16 cellular contexts compared by ENCODE assay signal in genomic region chr12:59634254-59634653, GRCh38. TPM values are rescaled to one million over a fixed set of nuclear protein-coding genes. Genes with fewer than 3 reads are reported as not detected.
DNase-seq lines count a peak whose midpoint lies in the region; ATAC-seq and TF ChIP-seq lines count a peak whose summit lies in the region.
"Had no signal": no experiment of that assay in that cellular context is flagged by ENCODE, and none has a peak within 500 bp of the region (broad histone marks: within the 10 kb centered on the region; RNA-seq: fewer than 3 reads in every experiment).

No MANE protein-coding gene starts in this region.

- no peak overlapping the region for H3K27ac Mint-ChIP-seq in stimulated activated naive CD8-positive, alpha-beta T cell treated with anti-CD3 and anti-CD28 coated beads, Interleukin-15, amount 100 ng/mL, for 72 hours
- H3K27ac Mint-ChIP-seq in activated T-helper 17 cell treated with anti-CD3 and anti-CD28 coated beads, Interleukin-2, amount 50 U/mL, for 72 hours: no peak overlapping the region
- H3K27ac Mint-ChIP-seq in stimulated activated naive B cell treated with anti-CD40 and anti-IgM and Interleukin-4, amounts not matched to agents 10 μg/mL and 1 μg/mL and 100 μg/mL, for 72 hours: peak overlapping the region; percentile 15
- H3K27ac Mint-ChIP-seq: CD4-positive, CD25-positive, alpha-beta regulatory T cell; HFFc6 had no signal

- ATAC-seq in stimulated activated naive CD8-positive, alpha-beta T cell treated with anti-CD3 and anti-CD28 coated beads, Interleukin-15, Interleukin-2, amounts not matched to agents 100 U/mL and 50 U/mL, for 24 hours: peak; percentile 61
- ATAC-seq in stimulated activated naive CD8-positive, alpha-beta T cell treated with anti-CD3 and anti-CD28 coated beads, Interleukin-15, amount 100 ng/mL, for 72 hours: no peak
- peak; percentile 14 for ATAC-seq in activated T-helper 17 cell treated with anti-CD3 and anti-CD28 coated beads, Interleukin-2, amount 50 U/mL, for 72 hours (replicated peaks)
- peak in 1 of 2 donors; percentile 43 for ATAC-seq in stimulated activated naive B cell treated with anti-CD40 and anti-IgM and Interleukin-4, amounts not matched to agents 10 μg/mL and 1 μg/mL and 100 μg/mL, for 72 hours (replicated peaks)
- ATAC-seq in HG02870 (IDR thresholded peaks at IDR 0.05; ENCODE audit: unreplicated experiment): no peak
- ATAC-seq: HCT116, HepG2 had no signal

- DNase-seq in stimulated activated naive CD8-positive, alpha-beta T cell treated with anti-CD3 and anti-CD28 coated beads, Interleukin-15, Interleukin-2, amounts not matched to agents 100 U/mL and 50 U/mL, for 24 hours: no peak
- no peak for DNase-seq in stimulated activated naive CD8-positive, alpha-beta T cell treated with anti-CD3 and anti-CD28 coated beads, Interleukin-15, amount 100 ng/mL, for 72 hours
- no peak for DNase-seq in stimulated activated naive B cell treated with anti-CD40 and anti-IgM and Interleukin-4, amounts not matched to agents 10 μg/mL and 1 μg/mL and 100 μg/mL, for 72 hours
- no peak for DNase-seq in transverse colon
- DNase-seq: ACHN; BE2C; C1 segment of cervical spinal cord; Caco-2; CD4-positive, CD25-positive, alpha-beta regulatory T cell; GOT3; H7; HFFc6 had no signal

- H3K4me3 Mint-ChIP-seq in stimulated activated naive CD8-positive, alpha-beta T cell treated with anti-CD3 and anti-CD28 coated beads, Interleukin-15, amount 100 ng/mL, for 72 hours: no peak overlapping the region
- no peak overlapping the region for H3K4me3 Mint-ChIP-seq in activated T-helper 17 cell treated with anti-CD3 and anti-CD28 coated beads, Interleukin-2, amount 50 U/mL, for 72 hours
- H3K4me3 Mint-ChIP-seq in stimulated activated naive B cell treated with anti-CD40 and anti-IgM and Interleukin-4, amounts not matched to agents 10 μg/mL and 1 μg/mL and 100 μg/mL, for 72 hours: no peak overlapping the region
- H3K4me3 Mint-ChIP-seq: HFFc6 had no signal

- in situ Hi-C loops in transverse colon (cut with MboI; ENCODE audit: low pct_ligation_motif_present in 1 of 4, low pct_unique_long_range_greater_than_20kb in 1 of 4, low sequenced_read_pairs in 3 of 4): no loop called here

- no peaks in the 10 kb centered on the region for H3K9me3 Mint-ChIP-seq in stimulated activated naive CD8-positive, alpha-beta T cell treated with anti-CD3 and anti-CD28 coated beads, Interleukin-15, amount 100 ng/mL, for 72 hours
- no peaks in the 10 kb centered on the region for H3K9me3 Mint-ChIP-seq in activated T-helper 17 cell treated with anti-CD3 and anti-CD28 coated beads, Interleukin-2, amount 50 U/mL, for 72 hours
- no peaks in the 10 kb centered on the region for H3K9me3 Mint-ChIP-seq in stimulated activated naive B cell treated with anti-CD40 and anti-IgM and Interleukin-4, amounts not matched to agents 10 μg/mL and 1 μg/mL and 100 μg/mL, for 72 hours
- H3K9me3 Mint-ChIP-seq: CD4-positive, CD25-positive, alpha-beta regulatory T cell; HFFc6 had no signal

- TF ChIP-seq POLR2A in transverse colon (IDR thresholded peaks at IDR 0.05): no peak

- no peaks in the 10 kb centered on the region for H3K36me3 ChIP-seq in transverse colon
- H3K36me3 ChIP-seq: BE2C had no signal

- no peak overlapping the region for H3K27ac ChIP-seq in transverse colon

- no peaks in the 10 kb centered on the region for H3K27me3 Mint-ChIP-seq in stimulated activated naive CD8-positive, alpha-beta T cell treated with anti-CD3 and anti-CD28 coated beads, Interleukin-15, amount 100 ng/mL, for 72 hours
- no peaks in the 10 kb centered on the region for H3K27me3 Mint-ChIP-seq in activated T-helper 17 cell treated with anti-CD3 and anti-CD28 coated beads, Interleukin-2, amount 50 U/mL, for 72 hours
- no peaks in the 10 kb centered on the region for H3K27me3 Mint-ChIP-seq in stimulated activated naive B cell treated with anti-CD40 and anti-IgM and Interleukin-4, amounts not matched to agents 10 μg/mL and 1 μg/mL and 100 μg/mL, for 72 hours
- H3K27me3 Mint-ChIP-seq: CD4-positive, CD25-positive, alpha-beta regulatory T cell had no signal

- WGBS in transverse colon (ENCODE audit: low coverage in 1 of 2), 2 donors: 50 to 88% methylated on average over 1 of the region's 1 CpG

- TF ChIP-seq CTCF in transverse colon (IDR thresholded peaks at IDR 0.05): no peak

- no peaks in the 10 kb centered on the region for H3K4me1 ChIP-seq in transverse colon

- H3K4me3 ChIP-seq in transverse colon: no peak overlapping the region

- no peak for TF ChIP-seq EP300 in transverse colon (IDR thresholded peaks at IDR 0.05; ENCODE audit: low read depth)

- intact Hi-C loops in transverse colon (cut with DNase I; ENCODE audit: low total_unique reads): no loop called here

- peaks cover 43% of the 10 kb centered on the region for H3K4me1 Mint-ChIP-seq in stimulated activated naive CD8-positive, alpha-beta T cell treated with anti-CD3 and anti-CD28 coated beads, Interleukin-15, amount 100 ng/mL, for 72 hours
- H3K4me1 Mint-ChIP-seq in activated T-helper 17 cell treated with anti-CD3 and anti-CD28 coated beads, Interleukin-2, amount 50 U/mL, for 72 hours: peaks cover 32% of the 10 kb centered on the region
- H3K4me1 Mint-ChIP-seq in stimulated activated naive B cell treated with anti-CD40 and anti-IgM and Interleukin-4, amounts not matched to agents 10 μg/mL and 1 μg/mL and 100 μg/mL, for 72 hours: peaks cover 28 to 47% of the 10 kb centered on the region in 2 donors

- peaks cover 6% of the 10 kb centered on the region for H3K36me3 Mint-ChIP-seq in activated T-helper 17 cell treated with anti-CD3 and anti-CD28 coated beads, Interleukin-2, amount 50 U/mL, for 72 hours (ENCODE audit: low read depth)
- H3K36me3 Mint-ChIP-seq in stimulated activated naive B cell treated with anti-CD40 and anti-IgM and Interleukin-4, amounts not matched to agents 10 μg/mL and 1 μg/mL and 100 μg/mL, for 72 hours: peaks cover 0 to 14% of the 10 kb centered on the region in 2 donors

- no peaks in the 10 kb centered on the region for H3K9me3 ChIP-seq in transverse colon
- H3K9me3 ChIP-seq: BE2C, Caco-2 had no signal

- H3K27me3 ChIP-seq in transverse colon: no peaks in the 10 kb centered on the region
- H3K27me3 ChIP-seq: BE2C had no signal

RNA-seq across cellular contexts. Expression of gene SLC16A7, which starts 38.4 kb away (rescaled TPM):
- total RNA-seq in activated T-helper 17 cell treated with anti-CD3 and anti-CD28 coated beads, Interleukin-2, amount 50 U/mL, for 72 hours: 10 to 100 TPM; 21.4 to 29.9 TPM
- total RNA-seq in transverse colon: 10 to 100 TPM in 3 of 4 donors, under 1 TPM in 1; 0.80 to 29.9 (median 12.3) TPM

Comparison
In these comparisons a context has a peak if more than half of its experiments do, and no peak if none do; other contexts are left out.
1. ATAC-seq: peak in stimulated activated naive CD8-positive, alpha-beta T cell treated with anti-CD3 and anti-CD28 coated beads, Interleukin-15, Interleukin-2, amounts not matched to agents 100 U/mL and 50 U/mL, for 24 hours (single experiment) and activated T-helper 17 cell treated with anti-CD3 and anti-CD28 coated beads, Interleukin-2, amount 50 U/mL, for 72 hours (single experiment); none in stimulated activated naive CD8-positive, alpha-beta T cell treated with anti-CD3 and anti-CD28 coated beads, Interleukin-15, amount 100 ng/mL, for 72 hours (single experiment) and HG02870 (single experiment).